ENCODE assay signal across 8 cellular contexts in genomic region chr4:103091601-103092223, GRCh38. TPM values are rescaled to one million over a fixed set of nuclear protein-coding genes. Genes with fewer than 3 reads are reported as not detected.
DNase-seq lines count a peak whose midpoint lies in the region; ATAC-seq lines count a peak whose summit lies in the region.

No MANE protein-coding gene starts in this region.

- peak; percentile 72 for ATAC-seq in GM18499 (IDR thresholded peaks at IDR 0.05; ENCODE audit: insufficient read depth, unreplicated experiment)
- peak; percentile 73 for ATAC-seq in HG02870 (IDR thresholded peaks at IDR 0.05; ENCODE audit: unreplicated experiment)

- H3K36me3 Mint-ChIP-seq in T-helper 2 cell treated with Interferon-gamma antibody and Interleukin-4, amounts not matched to agents 5 μg/mL and 100 μg/mL, for 36 hours (ENCODE audit: low read depth), result peaks cover 17% of the 10 kb centered on the region

- no peaks in the 10 kb centered on the region for H3K27me3 Mint-ChIP-seq in T-helper 2 cell treated with Interferon-gamma antibody and Interleukin-4, amounts not matched to agents 5 μg/mL and 100 μg/mL, for 36 hours (ENCODE audit: low read depth)

- peaks cover 22% of the 10 kb centered on the region for H3K4me1 Mint-ChIP-seq in T-helper 2 cell treated with Interferon-gamma antibody and Interleukin-4, amounts not matched to agents 5 μg/mL and 100 μg/mL, for 36 hours (ENCODE audit: low read depth)

- H3K4me3 Mint-ChIP-seq in T-helper 2 cell treated with Interferon-gamma antibody and Interleukin-4, amounts not matched to agents 5 μg/mL and 100 μg/mL, for 36 hours, result peak overlapping the region; percentile 72

- H3K27ac Mint-ChIP-seq in T-helper 2 cell treated with Interferon-gamma antibody and Interleukin-4, amounts not matched to agents 5 μg/mL and 100 μg/mL, for 36 hours, result peak overlapping the region; percentile 64

- no peaks in the 10 kb centered on the region for H3K9me3 Mint-ChIP-seq in T-helper 2 cell treated with Interferon-gamma antibody and Interleukin-4, amounts not matched to agents 5 μg/mL and 100 μg/mL, for 36 hours

- DNase-seq in AML-193 (lab: John Stamatoyannopoulos, UW) (peak; percentile 70), NCI-H1417 treated with DMSO at 0.1 percent for 48 hours (lab: John Stamatoyannopoulos, UW) (peak; percentile 31), dedifferentiated amniotic fluid mesenchymal stem cell (ENCODE audit: extremely low spot score) (peak; percentile 54), mucosa of gallbladder (ENCODE audit: low spot score) (peak; percentile 30), SHP77 treated with DMSO at 0.1 percent for 48 hours (lab: John Stamatoyannopoulos, UW) (no peak)
- no peak for DNase-seq in T-helper 2 cell treated with Interferon-gamma antibody and Interleukin-4, amounts not matched to agents 5 μg/mL and 100 μg/mL, for 36 hours (ENCODE audit: low spot score)

RNA-seq across cellular contexts. Expression of gene BDH2, which starts 7.9 kb away (rescaled TPM):
- 71.8 TPM for total RNA-seq in mucosa of gallbladder

RNA-seq across cellular contexts. Expression of gene SLC9B2, which starts 15.2 kb away (rescaled TPM):
- 9.3 TPM for total RNA-seq in mucosa of gallbladder

Comparison
In these comparisons a context has a peak if more than half of its experiments do, and no peak if none do; other contexts are left out.
1. DNase-seq: peak in AML-193 (2 of 2), NCI-H1417 treated with DMSO at 0.1 percent for 48 hours (single experiment), dedifferentiated amniotic fluid mesenchymal stem cell (single experiment) and mucosa of gallbladder (single experiment); none in T-helper 2 cell treated with Interferon-gamma antibody and Interleukin-4, amounts not matched to agents 5 μg/mL and 100 μg/mL, for 36 hours (single experiment) and SHP77 treated with DMSO at 0.1 percent for 48 hours (single experiment).